Comparison of ENCODE assay signal across 16 cellular contexts in genomic region chr6:132147530-132148011, GRCh38.
DNase-seq lines count a peak whose midpoint lies in the region; ATAC-seq and TF ChIP-seq lines count a peak whose summit lies in the region.
"Had no signal": no experiment of that assay in that cellular context is flagged by ENCODE, and none has a peak within 500 bp of the region (broad histone marks: within the 10 kb centered on the region; RNA-seq: fewer than 3 reads in every experiment).

No MANE protein-coding gene starts in this region.

- no peaks in the 10 kb centered on the region for H3K27me3 ChIP-seq in subcutaneous abdominal adipose tissue (ENCODE audit: control insufficient read depth in 5 of 5, insufficient read depth in 4 of 5, low read length in 5 of 5)
- H3K27me3 ChIP-seq: cardiac muscle cell, SJSA1 had no signal

- ATAC-seq in left cardiac atrium (peak; percentile 15 to 96), Right ventricle myocardium superior (ENCODE audit: poor library complexity) (no peak), SK-N-SH treated with all-trans-retinoic acid at 6 μM for 48 hours (peak; percentile 88), GM19328 (IDR thresholded peaks at IDR 0.05; ENCODE audit: unreplicated experiment) (no peak), HG02678 (IDR thresholded peaks at IDR 0.05; ENCODE audit: unreplicated experiment) (no peak)

- TF ChIP-seq CTCF in fibroblast of villous mesenchyme (IDR thresholded peaks at IDR 0.05; ENCODE audit: insufficient read depth, low read depth, low read length), result no peak

- intact Hi-C loops in left cardiac atrium (cut with DNase I) (no loop called here), Right ventricle myocardium superior (cut with DNase I) (no loop called here)

- H3K27ac ChIP-seq in subcutaneous abdominal adipose tissue (ENCODE audit: low read depth, low read length), result peak overlapping the region; percentile 57
- H3K27ac ChIP-seq: cardiac muscle cell, SJSA1 had no signal

- DNase-seq in left cardiac atrium (no peak), Right ventricle myocardium superior (no peak), fibroblast of villous mesenchyme (ENCODE audit: low read depth) (peak; percentile 75), C1 segment of cervical spinal cord (lab: John Stamatoyannopoulos, UW) (no peak)
- DNase-seq: activated gamma-delta T cell, NCI-H1092, NCI-H345, nucleus accumbens, substantia nigra had no signal

- no peaks in the 10 kb centered on the region for H3K36me3 ChIP-seq in subcutaneous abdominal adipose tissue (ENCODE audit: control insufficient read depth in 5 of 5, insufficient read depth in 5 of 5, low read length in 5 of 5)
- H3K36me3 ChIP-seq: cardiac muscle cell, SJSA1 had no signal

- no peak overlapping the region for H3K9ac ChIP-seq in subcutaneous abdominal adipose tissue (ENCODE audit: low read length in 5 of 5)

- H3K4me1 ChIP-seq in subcutaneous abdominal adipose tissue (ENCODE audit: control insufficient read depth in 5 of 5, insufficient read depth in 5 of 5, low read length in 5 of 5), result no peaks in the 10 kb centered on the region

- H3K4me3 ChIP-seq in fibroblast of villous mesenchyme (ENCODE audit: low read depth, low read length) (no peak overlapping the region), subcutaneous abdominal adipose tissue (ENCODE audit: low read depth in 1 of 5, low read length in 5 of 5) (no peak overlapping the region)
- H3K4me3 ChIP-seq: cardiac muscle cell, lung, SJSA1 had no signal

- H3K9me3 ChIP-seq in subcutaneous abdominal adipose tissue (ENCODE audit: control insufficient read depth in 5 of 5, low read length in 5 of 5), result no peaks in the 10 kb centered on the region
- H3K9me3 ChIP-seq: SJSA1 had no signal

TF ChIP-seq in SK-N-SH treated with all-trans-retinoic acid at 6 μM for 48 hours, 23 proteins besides CTCF, POLR2A, EP300 and RAD21:
- no peak for TF ChIP-seq GLIS3 (CRISPR knock-in tag; IDR thresholded peaks at IDR 0.05)
- TF ChIP-seq RARB (CRISPR knock-in tag; IDR thresholded peaks at IDR 0.05), result no peak
- TF ChIP-seq ZFP30 (CRISPR knock-in tag; IDR thresholded peaks at IDR 0.05), result no peak
- no peak for TF ChIP-seq POU6F1 (CRISPR knock-in tag; IDR thresholded peaks at IDR 0.05; ENCODE audit: borderline replicate concordance, low read depth)
- TF ChIP-seq ZNF565 (CRISPR knock-in tag; conservative IDR thresholded peaks at IDR 0.05; ENCODE audit: low read depth), result no peak
- no peak for TF ChIP-seq CSDC2 (CRISPR knock-in tag; IDR thresholded peaks at IDR 0.05)
- no peak for TF ChIP-seq PPARA (CRISPR knock-in tag; IDR thresholded peaks at IDR 0.05; ENCODE audit: borderline replicate concordance)
- TF ChIP-seq BACH2 (CRISPR knock-in tag; IDR thresholded peaks at IDR 0.05; ENCODE audit: borderline replicate concordance), result no peak
- TF ChIP-seq ISL1 (CRISPR knock-in tag; IDR thresholded peaks at IDR 0.05), result no peak
- no peak for TF ChIP-seq ZC3H10 (CRISPR knock-in tag; IDR thresholded peaks at IDR 0.05)
- TF ChIP-seq ZNF8 (CRISPR knock-in tag; IDR thresholded peaks at IDR 0.05), result no peak

Comparison
In these comparisons a context has a peak if more than half of its experiments do, and no peak if none do; other contexts are left out.
1. ATAC-seq: peak in left cardiac atrium (2 of 2) and SK-N-SH treated with all-trans-retinoic acid at 6 μM for 48 hours (single experiment); none in Right ventricle myocardium superior (single experiment), GM19328 (single experiment) and HG02678 (single experiment).